Comparison of ENCODE assay signal across 8 cellular contexts in genomic region chr15:59437473-59437776, GRCh38. TPM values are rescaled to one million over a fixed set of nuclear protein-coding genes. Genes with fewer than 3 reads are reported as not detected.
A peak's percentile ranks its signal among the peaks of the same experiment; 100 is the strongest.
DNase-seq lines count a peak whose midpoint lies in the region; ATAC-seq, FAIRE-seq and TF ChIP-seq lines count a peak whose summit lies in the region.

No MANE protein-coding gene starts in this region.

- no TSS peak for BruUV-seq in PC-3 (replicated peaks; lab: Mats Ljungman, UMichigan)

- ATAC-seq in PC-3 (no peak), GM21515 (IDR thresholded peaks at IDR 0.05; ENCODE audit: unreplicated experiment) (no peak)

- peaks cover 3% of the 10 kb centered on the region; the same call in 1 of the 2 replicates for H3K79me2 ChIP-seq in PC-3 (ENCODE audit: low read length)

- H3K9me3 ChIP-seq in PC-3 (ENCODE audit: low read length) = no peaks in the 10 kb centered on the region

- TF ChIP-seq POLR2A in GM12892 (IDR thresholded peaks at IDR 0.05; ENCODE audit: low read depth, low read length) = no peak

- H3K9me2 ChIP-seq in PC-3 (replicated peaks; ENCODE audit: low read length) = no peaks in the 10 kb centered on the region

- peak overlapping the region; percentile 88 for H2AFZ ChIP-seq in PC-3 (ENCODE audit: low read length)

- peaks cover 11% of the 10 kb centered on the region; the same call in 1 of the 2 replicates for H3K4me1 ChIP-seq in PC-3 (ENCODE audit: insufficient read depth, low read length)

- DNase-seq in GM12892 (ENCODE audit: insufficient read length) = no peak
- no peak for DNase-seq in PC-3
- no peak for DNase-seq in fibroblast of mammary gland (ENCODE audit: low read depth)
- no peak for DNase-seq in skeletal muscle cell (ENCODE audit: low read depth)
- no peak for DNase-seq in GOT3 (lab: John Stamatoyannopoulos, UW)
- DNase-seq in OCI-M1 (lab: John Stamatoyannopoulos, UW) = no peak
- no peak for DNase-seq in HPDE6-E6E7 (ENCODE audit: extremely low spot score)

- H3K27ac ChIP-seq in PC-3 (ENCODE audit: low read length) = no peak overlapping the region

- FAIRE-seq in GM12892 (lab: Jason Lieb, UNC) = peak; percentile 82

- no peaks in the 10 kb centered on the region for H3K36me3 ChIP-seq in PC-3 (ENCODE audit: low read depth, low read length)

- H3K4me3 ChIP-seq in PC-3 (ENCODE audit: low read length) (peak overlapping the region; percentile 74), fibroblast of mammary gland (ENCODE audit: control insufficient read depth, low read depth, low read length) (peak overlapping the region; percentile 57), skeletal muscle cell (ENCODE audit: low read depth, low read length) (peak overlapping the region; percentile 54)

- 0 out of 2 replicates have a peak overlapping the region, but pooled peaks have one; percentile 16 for H3K9ac ChIP-seq in PC-3 (ENCODE audit: low read length)

- POLR2A ChIA-PET in PC-3 (lab: Charles Lee; ENCODE audit: unreplicated experiment) = no interaction called here

- TF ChIP-seq CTCF in PC-3 (conservative IDR thresholded peaks at IDR 0.05; ENCODE audit: low read depth, low read length) (no peak), fibroblast of mammary gland (conservative IDR thresholded peaks at IDR 0.05; ENCODE audit: control insufficient read depth, insufficient read depth, low read depth, low read length) (no peak)

- intact Hi-C loops in PC-3 (cut with micrococcal nuclease) = no loop called here

- peak overlapping the region; percentile 86 for H3K4me2 ChIP-seq in PC-3 (ENCODE audit: low read length)

- H3K27me3 ChIP-seq in PC-3 (ENCODE audit: low read length) = no peaks in the 10 kb centered on the region

- H4K20me1 ChIP-seq in PC-3 (ENCODE audit: low read length) = no peaks in the 10 kb centered on the region

- no peaks in the 10 kb centered on the region for H3F3A ChIP-seq in PC-3 (ENCODE audit: low read length, unreplicated experiment)

- CTCF ChIA-PET in PC-3 (lab: Charles Lee) = no interaction called here

RNA-seq across cellular contexts. Expression of gene FAM81A, which starts 0.6 kb away (rescaled TPM):
- polyA plus RNA-seq in GM12892 (2012; ENCODE audit: missing spikeins) = 18.4 TPM
- total RNA-seq in PC-3 (2014; rRNA removed) = 2.5 and 8.1 TPM in 2 replicates
